2 cellular contexts compared by ENCODE assay signal in the genomic region with DNA sequence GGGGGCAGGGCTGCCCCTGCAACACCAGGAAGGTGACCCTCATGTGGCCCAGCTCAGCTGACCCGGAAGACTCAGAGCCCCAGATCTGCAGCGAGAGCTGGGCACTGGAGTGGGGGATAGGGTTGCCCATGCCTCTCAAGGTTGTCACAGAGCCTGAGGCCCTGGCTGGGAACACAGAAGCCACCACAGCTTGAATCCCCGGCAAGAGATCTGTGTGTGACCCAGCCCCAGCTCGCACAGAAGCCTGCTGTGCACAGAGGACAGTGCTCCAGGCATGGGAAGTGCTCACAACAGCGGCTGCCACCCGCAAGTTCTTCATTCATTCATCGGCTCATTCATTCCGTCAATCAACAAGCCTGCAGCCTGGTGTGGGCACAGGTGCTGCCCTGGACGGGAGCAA.
A peak's percentile ranks its signal among the peaks of the same experiment; 100 is the strongest.
TF ChIP-seq lines count a peak whose summit lies in the region.

No MANE protein-coding gene starts in this region.

TF ChIP-seq in HepG2, 621 proteins besides CTCF, POLR2A, EP300 and RAD21:
- no peak for TF ChIP-seq PRMT3 (CRISPR knock-in tag; IDR thresholded peaks at IDR 0.05; ENCODE audit: borderline replicate concordance, low read depth)
- TF ChIP-seq SMAD3 (CRISPR knock-in tag; IDR thresholded peaks at IDR 0.05): no peak
- TF ChIP-seq ZNF263 (CRISPR knock-in tag; IDR thresholded peaks at IDR 0.05): peak; percentile 50; the same call in 1 of the 2 replicates
- no peak for TF ChIP-seq ATRX (CRISPR knock-in tag; IDR thresholded peaks at IDR 0.05; ENCODE audit: borderline replicate concordance)
- TF ChIP-seq, protein P1, sequence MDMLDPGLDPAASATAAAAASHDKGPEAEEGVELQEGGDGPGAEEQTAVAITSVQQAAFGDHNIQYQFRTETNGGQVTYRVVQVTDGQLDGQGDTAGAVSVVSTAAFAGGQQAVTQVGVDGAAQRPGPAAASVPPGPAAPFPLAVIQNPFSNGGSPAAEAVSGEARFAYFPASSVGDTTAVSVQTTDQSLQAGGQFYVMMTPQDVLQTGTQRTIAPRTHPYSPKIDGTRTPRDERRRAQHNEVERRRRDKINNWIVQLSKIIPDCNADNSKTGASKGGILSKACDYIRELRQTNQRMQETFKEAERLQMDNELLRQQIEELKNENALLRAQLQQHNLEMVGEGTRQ (IDR thresholded peaks at IDR 0.05; ENCODE audit: low read depth, low read length): no peak
- TF ChIP-seq, protein P1 (CRISPR knock-in tag; IDR thresholded peaks at IDR 0.05; ENCODE audit: borderline replicate concordance): no peak
- no peak for TF ChIP-seq ZSCAN29 (CRISPR knock-in tag; conservative IDR thresholded peaks at IDR 0.05)
- TF ChIP-seq ZNF687 (CRISPR knock-in tag; IDR thresholded peaks at IDR 0.05): no peak; the same call in 1 of the 2 replicates
- TF ChIP-seq KLF9 (CRISPR knock-in tag; IDR thresholded peaks at IDR 0.05; ENCODE audit: low read depth): no peak

TF ChIP-seq in H1, 55 proteins besides CTCF, POLR2A, EP300 and RAD21:
- no peak for TF ChIP-seq ASH2L (IDR thresholded peaks at IDR 0.05; ENCODE audit: low read length)
- TF ChIP-seq ZNF274 (IDR thresholded peaks at IDR 0.05; ENCODE audit: borderline replicate concordance, extremely low read depth, low read length): no peak
- TF ChIP-seq POLR2AphosphoS5 (IDR thresholded peaks at IDR 0.05; ENCODE audit: low read depth, low read length): no peak
- TF ChIP-seq TEAD4 (IDR thresholded peaks at IDR 0.05; ENCODE audit: low read depth, low read length): no peak
- no peak for TF ChIP-seq CEBPB (IDR thresholded peaks at IDR 0.05; ENCODE audit: low read depth, low read length)
- peak; percentile 30; the same call in 1 of the 2 replicates for TF ChIP-seq SUZ12 (IDR thresholded peaks at IDR 0.05; ENCODE audit: low read length)
- TF ChIP-seq BACH1 (IDR thresholded peaks at IDR 0.05; ENCODE audit: low read length): no peak
- TF ChIP-seq RBBP5 (IDR thresholded peaks at IDR 0.05; ENCODE audit: borderline replicate concordance, low read depth, low read length): no peak
